In the genomic region with DNA sequence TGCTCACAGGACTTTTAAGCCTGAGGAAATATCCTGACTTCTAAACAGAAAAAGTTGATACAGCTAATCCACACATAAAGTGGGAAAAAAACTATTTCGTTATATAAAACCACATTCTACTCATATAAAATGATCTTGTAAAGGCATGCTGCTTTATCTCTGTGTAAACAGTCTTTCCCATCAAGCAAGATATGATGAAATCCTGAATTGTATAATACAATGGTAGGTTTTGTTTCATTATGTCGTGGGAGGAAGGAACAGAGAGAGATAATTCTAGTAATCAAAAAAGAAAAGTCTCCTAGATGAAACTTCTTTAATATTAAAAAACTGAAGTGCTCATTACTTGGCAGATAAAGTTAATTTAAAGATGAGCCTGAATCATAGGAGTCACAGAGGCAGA, we compare ENCODE assay signal across 22 cellular contexts.
"Had no signal": no experiment of that assay in that cellular context is flagged by ENCODE, and none has a peak within 500 bp of the region (broad histone marks: within the 10 kb centered on the region; RNA-seq: fewer than 3 reads in every experiment).

No MANE protein-coding gene starts in this region.

- H3K36me3 ChIP-seq: cardiac muscle cell, gastrocnemius medialis, left ventricle myocardium inferior, right lobe of liver, stomach, vagina, WERI-Rb-1 had no signal

- ATAC-seq: effector memory CD8-positive, alpha-beta T cell; gastrocnemius medialis; psoas muscle; right lobe of liver; stimulated activated effector memory CD8-positive, alpha-beta T cell treated with anti-CD3 and anti-CD28 coated beads, Interleukin-12 subunit alpha, Interleukin-12 subunit beta, amount 100 ng/mL, for 72 hours had no signal

- H3K4me1 ChIP-seq: gastrocnemius medialis, left ventricle myocardium inferior, psoas muscle, right lobe of liver, stomach, vagina had no signal

- H3K27ac ChIP-seq: cardiac muscle cell, gastrocnemius medialis, left ventricle myocardium inferior, psoas muscle, right lobe of liver, stomach, vagina, WERI-Rb-1 had no signal

- H3K9me3 ChIP-seq: gastrocnemius medialis, left ventricle myocardium inferior, right lobe of liver, stomach, vagina had no signal

- H3K27me3 ChIP-seq: cardiac muscle cell, gastrocnemius medialis, right lobe of liver, stomach, vagina had no signal

- DNase-seq: activated CD4-positive, alpha-beta T cell treated with anti-CD3 and anti-CD28 coated beads for 1 hour; activated CD8-positive, alpha-beta memory T cell treated with anti-CD3 and anti-CD28 coated beads for 24 hours; activated CD8-positive, alpha-beta memory T cell treated with anti-CD3 and anti-CD28 coated beads, Interleukin-2, amount 50 U/mL, for 48 hours; activated effector memory CD4-positive, alpha-beta T cell treated with Interleukin-2 at 50 U/mL for 16 hours; activated naive CD4-positive, alpha-beta T cell treated with anti-CD3 and anti-CD28 coated beads, Interleukin-2, amount 10 ng/mL, durations not matched to agents 7 days and 5 days; activated T-cell treated with anti-CD3 and anti-CD28 coated beads, Interleukin-2, amount 50 U/mL, for 48 hours; effector memory CD8-positive, alpha-beta T cell; gastrocnemius medialis; head of caudate nucleus; kidney; left ventricle myocardium inferior; naive B cell; psoas muscle; right lobe of liver; stimulated activated CD4-positive, alpha-beta T cell treated with anti-CD3 and anti-CD28 coated beads, Interleukin-4, amount 100 ng/mL, for 24 hours; stomach; trophoblast cell; WERI-Rb-1 had no signal

- H3K4me2 ChIP-seq: smooth muscle cell had no signal

- H3K4me3 ChIP-seq: cardiac muscle cell, gastrocnemius medialis, left ventricle myocardium inferior, psoas muscle, right lobe of liver, smooth muscle cell, stomach, vagina had no signal
